9 cellular contexts compared by ENCODE assay signal in genomic region chrX:116204947-116205346, GRCh38. TPM values are rescaled to one million over a fixed set of nuclear protein-coding genes. Genes with fewer than 3 reads are reported as not detected.
DNase-seq lines count a peak whose midpoint lies in the region; ATAC-seq and TF ChIP-seq lines count a peak whose summit lies in the region.
"Had no signal": no experiment of that assay in that cellular context is flagged by ENCODE, and none has a peak within 500 bp of the region (broad histone marks: within the 10 kb centered on the region; RNA-seq: fewer than 3 reads in every experiment).

No MANE protein-coding gene starts in this region.

- H3K36me3 ChIP-seq in MM.1S (replicated peaks; ENCODE audit: insufficient read depth, low read length) (no peaks in the 10 kb centered on the region), body of pancreas (replicated peaks in 1 of 2; ENCODE audit: insufficient read depth in 1 of 2, low read depth in 2 of 2) (no peaks in the 10 kb centered on the region)
- H3K36me3 ChIP-seq: BLaER1 treated with 17β-estradiol and CSF1 and Interleukin-3, amounts not matched to agents 10 nM and 100 nM had no signal

- H3K4me3 Mint-ChIP-seq in activated T-cell treated with anti-CD3 and anti-CD28 coated beads, Interleukin-2, amount 50 U/mL, for 4 hours, result no peak overlapping the region

- intact Hi-C loops in body of pancreas (cut with DNase I), result no loop called here

- H3K27ac ChIP-seq in MM.1S (ENCODE audit: low read length) (no peak overlapping the region), body of pancreas (no peak overlapping the region)
- H3K27ac ChIP-seq: BLaER1 treated with 17β-estradiol and CSF1 and Interleukin-3, amounts not matched to agents 10 nM and 100 nM had no signal

- peak; percentile 68 for TF ChIP-seq CTCF in MM.1S (IDR thresholded peaks at IDR 0.05; ENCODE audit: low read length)
- TF ChIP-seq CTCF in body of pancreas (IDR thresholded peaks at IDR 0.05), result peak; percentile 34 to 70 (median 58)

- H3K27me3 ChIP-seq in MM.1S (replicated peaks; ENCODE audit: insufficient read depth, low read length), result no peaks in the 10 kb centered on the region
- no peaks in the 10 kb centered on the region for H3K27me3 ChIP-seq in body of pancreas

- H3K4me1 ChIP-seq in MM.1S (ENCODE audit: low read length) (no peaks in the 10 kb centered on the region), body of pancreas (no peaks in the 10 kb centered on the region)
- H3K4me1 ChIP-seq: BLaER1 treated with 17β-estradiol and CSF1 and Interleukin-3, amounts not matched to agents 10 nM and 100 nM had no signal

- no peaks in the 10 kb centered on the region for H3K9me2 ChIP-seq in MM.1S (replicated peaks; ENCODE audit: insufficient read depth, low read length)

- H3K79me2 ChIP-seq in MM.1S (ENCODE audit: low read length), result no peaks in the 10 kb centered on the region

- H3K36me3 Mint-ChIP-seq in activated T-cell treated with anti-CD3 and anti-CD28 coated beads, Interleukin-2, amount 50 U/mL, for 4 hours (ENCODE audit: insufficient read depth), result no peaks in the 10 kb centered on the region

- no peak overlapping the region for H3K4me3 ChIP-seq in MM.1S (ENCODE audit: low read length)
- H3K4me3 ChIP-seq in body of pancreas, result no peak overlapping the region
- H3K4me3 ChIP-seq: BLaER1 treated with 17β-estradiol and CSF1 and Interleukin-3, amounts not matched to agents 10 nM and 100 nM had no signal

- no peaks in the 10 kb centered on the region for H3K27me3 Mint-ChIP-seq in activated T-cell treated with anti-CD3 and anti-CD28 coated beads, Interleukin-2, amount 50 U/mL, for 4 hours (ENCODE audit: low read depth)

- no peak overlapping the region for H3K4me2 ChIP-seq in MM.1S (ENCODE audit: low read depth, low read length)
- H3K4me2 ChIP-seq: BLaER1 treated with 17β-estradiol and CSF1 and Interleukin-3, amounts not matched to agents 10 nM and 100 nM had no signal

- DNase-seq in NCI-H1092 treated with DMSO at 0.1 percent for 48 hours (lab: John Stamatoyannopoulos, UW) (peak; percentile 23), NCI-H1092 (lab: John Stamatoyannopoulos, UW) (no peak), MM.1S (peak; percentile 26), body of pancreas (no peak), middle frontal gyrus (ENCODE audit: extremely low spot score, low spot score) (peak; percentile 5)
- DNase-seq in activated T-cell treated with anti-CD3 and anti-CD28 coated beads, Interleukin-2, amount 50 U/mL, for 4 hours, result no peak

- H4K20me1 ChIP-seq in MM.1S (ENCODE audit: insufficient read depth, low read length), result no peaks in the 10 kb centered on the region
- H4K20me1 ChIP-seq: BLaER1 treated with 17β-estradiol and CSF1 and Interleukin-3, amounts not matched to agents 10 nM and 100 nM had no signal

- 0 to 3% methylated on average over 3 of the region's 3 CpGs for WGBS in body of pancreas, 2 donors

- no peak overlapping the region for H2AFZ ChIP-seq in MM.1S (ENCODE audit: low read length)

- no peak for TF ChIP-seq POLR2A in body of pancreas (IDR thresholded peaks at IDR 0.05)

- H3F3A ChIP-seq in MM.1S (ENCODE audit: insufficient read depth, low read length), result no peaks in the 10 kb centered on the region

- no peak for ATAC-seq in body of pancreas
- no peak for ATAC-seq in GM18520 (IDR thresholded peaks at IDR 0.05; ENCODE audit: unreplicated experiment)
- no peak for ATAC-seq in activated T-cell treated with anti-CD3 and anti-CD28 coated beads, Interleukin-2, amount 50 U/mL, for 4 hours
- ATAC-seq in GM21526 (IDR thresholded peaks at IDR 0.05; ENCODE audit: low FRiP score, unreplicated experiment), result no peak

- no peaks in the 10 kb centered on the region for H3K4me1 Mint-ChIP-seq in activated T-cell treated with anti-CD3 and anti-CD28 coated beads, Interleukin-2, amount 50 U/mL, for 4 hours (ENCODE audit: low read depth)

- no peaks in the 10 kb centered on the region for H3K9me3 Mint-ChIP-seq in activated T-cell treated with anti-CD3 and anti-CD28 coated beads, Interleukin-2, amount 50 U/mL, for 4 hours

- no peak overlapping the region for H3K9ac ChIP-seq in MM.1S (ENCODE audit: low read length)
- H3K9ac ChIP-seq: BLaER1 treated with 17β-estradiol and CSF1 and Interleukin-3, amounts not matched to agents 10 nM and 100 nM had no signal

- H3K9me3 ChIP-seq in MM.1S (replicated peaks; ENCODE audit: insufficient read depth, low read length) (no peaks in the 10 kb centered on the region), body of pancreas (no peaks in the 10 kb centered on the region)
- H3K9me3 ChIP-seq: BLaER1 treated with 17β-estradiol and CSF1 and Interleukin-3, amounts not matched to agents 10 nM and 100 nM had no signal

RNA-seq across cellular contexts. Expression of gene AGTR2, which starts 34.4 kb away (rescaled TPM):
- total RNA-seq in body of pancreas, result not detected
- not detected for total RNA-seq in activated T-cell treated with anti-CD3 and anti-CD28 coated beads, Interleukin-2, amount 50 U/mL, for 4 hours

Comparison
In these comparisons a context has a peak if more than half of its experiments do, and no peak if none do; other contexts are left out.
1. DNase-seq: peak in NCI-H1092 treated with DMSO at 0.1 percent for 48 hours (single experiment), MM.1S (single experiment) and middle frontal gyrus (single experiment); none in NCI-H1092 (single experiment), body of pancreas (0 of 4) and activated T-cell treated with anti-CD3 and anti-CD28 coated beads, Interleukin-2, amount 50 U/mL, for 4 hours (single experiment).